9 cellular contexts compared by ENCODE assay signal in genomic region chr16:3004781-3005284, GRCh38. TPM values are rescaled to one million over a fixed set of nuclear protein-coding genes. Genes with fewer than 3 reads are reported as not detected.
A peak's percentile ranks its signal among the peaks of the same experiment; 100 is the strongest.
DNase-seq lines count a peak whose midpoint lies in the region; TF ChIP-seq lines count a peak whose summit lies in the region.
"Had no signal": no experiment of that assay in that cellular context is flagged by ENCODE, and none has a peak within 500 bp of the region (broad histone marks: within the 10 kb centered on the region; RNA-seq: fewer than 3 reads in every experiment).

No MANE protein-coding gene starts in this region.

- H3K4me1 ChIP-seq in duodenal mucosa (ENCODE audit: control insufficient read depth in 1 of 2, insufficient read depth in 2 of 2, low read length in 2 of 2) (peaks cover 25 to 41% of the 10 kb centered on the region in 2 donors), adrenal gland (replicated peaks in 1 of 2) (peaks cover 0 to 4% of the 10 kb centered on the region in 2 donors)

- H3K36me3 Mint-ChIP-seq in progenitor cell of endocrine pancreas (ENCODE audit: insufficient read depth): peaks cover 1% of the 10 kb centered on the region

- H3K9me3 Mint-ChIP-seq in progenitor cell of endocrine pancreas (ENCODE audit: low read depth): no peaks in the 10 kb centered on the region

- intact Hi-C loops in adrenal gland (cut with DNase I): no loop called here

- H3K27ac ChIP-seq in duodenal mucosa (ENCODE audit: low read depth, low read length): peak overlapping the region; percentile 71
- H3K27ac ChIP-seq in adrenal gland: no peak overlapping the region

- no peaks in the 10 kb centered on the region for H3K27me3 Mint-ChIP-seq in progenitor cell of endocrine pancreas

- H3K27ac Mint-ChIP-seq in progenitor cell of endocrine pancreas: peak overlapping the region; percentile 98

- H3K9me3 ChIP-seq in duodenal mucosa (ENCODE audit: control insufficient read depth in 1 of 2, low read length in 2 of 2) (no peaks in the 10 kb centered on the region), adrenal gland (replicated peaks in 1 of 3) (no peaks in the 10 kb centered on the region)

- H3K4me3 Mint-ChIP-seq in progenitor cell of endocrine pancreas (ENCODE audit: low read depth): peak overlapping the region; percentile 83

- H3K4me1 Mint-ChIP-seq in progenitor cell of endocrine pancreas (ENCODE audit: low read depth): peaks cover 36% of the 10 kb centered on the region

- TF ChIP-seq CTCF in NB4 (IDR thresholded peaks at IDR 0.05; ENCODE audit: low read depth, low read length) (no peak), progenitor cell of endocrine pancreas (IDR thresholded peaks at IDR 0.05; ENCODE audit: unreplicated experiment) (no peak), adrenal gland (IDR thresholded peaks at IDR 0.05) (no peak)

- no peaks in the 10 kb centered on the region for H3K36me3 ChIP-seq in duodenal mucosa (ENCODE audit: control insufficient read depth in 1 of 2, insufficient read depth in 2 of 2, low read length in 2 of 2)
- no peaks in the 10 kb centered on the region for H3K36me3 ChIP-seq in adrenal gland (replicated peaks in 1 of 2)

- H3K4me3 ChIP-seq in NB4 (ENCODE audit: low read depth, low read length): peak overlapping the region; percentile 56
- peak overlapping the region; percentile 59 to 72 for H3K4me3 ChIP-seq in duodenal mucosa (ENCODE audit: low read depth in 1 of 2, low read length in 2 of 2)
- peak overlapping the region in 1 of 4 donors; percentile 45 for H3K4me3 ChIP-seq in adrenal gland

- TF ChIP-seq POLR2A in NB4 (IDR thresholded peaks at IDR 0.05; ENCODE audit: extremely low read depth, insufficient read length) (no peak), adrenal gland (IDR thresholded peaks at IDR 0.05) (no peak)

- 9 to 15% (median 10%) methylated on average over 18 to 25 of the region's 25 CpGs for WGBS in adrenal gland, 4 donors

- H3K27me3 ChIP-seq in duodenal mucosa (ENCODE audit: control insufficient read depth in 1 of 2, insufficient read depth in 2 of 2, low read length in 2 of 2): no peaks in the 10 kb centered on the region
- peaks cover 12% of the 10 kb centered on the region for H3K27me3 ChIP-seq in adrenal gland

- peak overlapping the region; percentile 65 to 74 for H3K9ac ChIP-seq in duodenal mucosa (ENCODE audit: low read depth in 1 of 2, low read length in 2 of 2)

- DNase-seq in DMS79 treated with DMSO at 0.1 percent for 48 hours (lab: John Stamatoyannopoulos, UW) (peak; percentile 46), DMS79 (lab: John Stamatoyannopoulos, UW) (no peak), NB4 (ENCODE audit: low read depth) (peak; percentile 57), progenitor cell of endocrine pancreas (ENCODE audit: low spot score, unreplicated experiment) (no peak), AG08395 (ENCODE audit: low spot score) (no peak), NCI-H2029 (lab: John Stamatoyannopoulos, UW) (no peak), adrenal gland (no peak)

RNA-seq across cellular contexts. Expression of gene CLDN9, which starts 7.9 kb away (rescaled TPM):
- total RNA-seq in progenitor cell of endocrine pancreas (2.2 and 2.9 TPM in 2 replicates), adrenal gland (under 1 TPM in 2 of 8 donors, not detected in 6; 0.28 to 0.31 TPM)
- polyA plus RNA-seq in adrenal gland: 1 to 10 TPM in 1 of 3 donors, under 1 TPM in 1, not detected in 1; 0.34 to 1.4 TPM
- total RNA-seq: SK-MEL-5 had no signal

RNA-seq across cellular contexts. Expression of gene CLDN6, which starts 13.2 kb away (rescaled TPM):
- total RNA-seq in progenitor cell of endocrine pancreas (563 and 578 TPM in 2 replicates), adrenal gland (under 1 TPM in 2 of 8 donors, not detected in 6; 0.46 to 0.47 TPM)
- polyA plus RNA-seq in adrenal gland: not detected
- total RNA-seq: SK-MEL-5 had no signal

RNA-seq across cellular contexts. Expression of gene TNFRSF12A, which starts 15.3 kb away (rescaled TPM):
- total RNA-seq in progenitor cell of endocrine pancreas: 44.3 and 57.4 TPM in 2 replicates
- total RNA-seq in adrenal gland: 100 to 1,000 TPM in 2 of 8 donors, 10 to 100 TPM in 5, 1 to 10 TPM in 1; 8.8 to 175 (median 42.6) TPM
- 100 to 1,000 TPM in 1 of 3 donors, 10 to 100 TPM in 2; 41.8 to 124 (median 60.9) TPM for polyA plus RNA-seq in adrenal gland

RNA-seq across cellular contexts. Expression of gene HCFC1R1, which starts 18.9 kb away (rescaled TPM):
- total RNA-seq in progenitor cell of endocrine pancreas (22.4 and 25.3 TPM in 2 replicates), adrenal gland (100 to 1,000 TPM in 1 of 8 donors, 10 to 100 TPM in 7; 51.3 to 138 (median 63.5) TPM)
- 100 to 1,000 TPM in 2 of 3 donors, 10 to 100 TPM in 1; 29.7 to 609 (median 462) TPM for polyA plus RNA-seq in adrenal gland

RNA-seq across cellular contexts. Expression of gene THOC6, which starts 19.0 kb away (rescaled TPM):
- 44.1 and 47.4 TPM in 2 replicates for total RNA-seq in progenitor cell of endocrine pancreas
- 10 to 100 TPM; 14.9 to 24.3 (median 18.7) TPM for total RNA-seq in adrenal gland
- 100 to 1,000 TPM in 1 of 3 donors, 10 to 100 TPM in 1, 1 to 10 TPM in 1; 9.0 to 107 (median 78.6) TPM for polyA plus RNA-seq in adrenal gland

Comparison
In these comparisons a context has a peak if more than half of its experiments do, and no peak if none do; other contexts are left out.
1. DNase-seq: peak in DMS79 treated with DMSO at 0.1 percent for 48 hours (single experiment) and NB4 (single experiment); none in DMS79 (single experiment), progenitor cell of endocrine pancreas (single experiment), AG08395 (single experiment), NCI-H2029 (single experiment) and adrenal gland (0 of 7).
2. RNA of gene CLDN6, which starts 13.2 kb away (total RNA-seq): 563 to 578 TPM in progenitor cell of endocrine pancreas; 0.46 to 0.47 TPM in adrenal gland; every median in the first group is over 100 times any median in the second.